Comparison of ENCODE assay signal across 1 cellular context in genomic region chr6:15398657-15399287, GRCh38.
A peak's percentile ranks its signal among the peaks of the same experiment; 100 is the strongest.
TF ChIP-seq lines count a peak whose summit lies in the region.

No MANE protein-coding gene starts in this region.

TF ChIP-seq in K562, 482 proteins besides CTCF, POLR2A, EP300 and RAD21 (continued from another document):
- TF ChIP-seq, protein P1, sequence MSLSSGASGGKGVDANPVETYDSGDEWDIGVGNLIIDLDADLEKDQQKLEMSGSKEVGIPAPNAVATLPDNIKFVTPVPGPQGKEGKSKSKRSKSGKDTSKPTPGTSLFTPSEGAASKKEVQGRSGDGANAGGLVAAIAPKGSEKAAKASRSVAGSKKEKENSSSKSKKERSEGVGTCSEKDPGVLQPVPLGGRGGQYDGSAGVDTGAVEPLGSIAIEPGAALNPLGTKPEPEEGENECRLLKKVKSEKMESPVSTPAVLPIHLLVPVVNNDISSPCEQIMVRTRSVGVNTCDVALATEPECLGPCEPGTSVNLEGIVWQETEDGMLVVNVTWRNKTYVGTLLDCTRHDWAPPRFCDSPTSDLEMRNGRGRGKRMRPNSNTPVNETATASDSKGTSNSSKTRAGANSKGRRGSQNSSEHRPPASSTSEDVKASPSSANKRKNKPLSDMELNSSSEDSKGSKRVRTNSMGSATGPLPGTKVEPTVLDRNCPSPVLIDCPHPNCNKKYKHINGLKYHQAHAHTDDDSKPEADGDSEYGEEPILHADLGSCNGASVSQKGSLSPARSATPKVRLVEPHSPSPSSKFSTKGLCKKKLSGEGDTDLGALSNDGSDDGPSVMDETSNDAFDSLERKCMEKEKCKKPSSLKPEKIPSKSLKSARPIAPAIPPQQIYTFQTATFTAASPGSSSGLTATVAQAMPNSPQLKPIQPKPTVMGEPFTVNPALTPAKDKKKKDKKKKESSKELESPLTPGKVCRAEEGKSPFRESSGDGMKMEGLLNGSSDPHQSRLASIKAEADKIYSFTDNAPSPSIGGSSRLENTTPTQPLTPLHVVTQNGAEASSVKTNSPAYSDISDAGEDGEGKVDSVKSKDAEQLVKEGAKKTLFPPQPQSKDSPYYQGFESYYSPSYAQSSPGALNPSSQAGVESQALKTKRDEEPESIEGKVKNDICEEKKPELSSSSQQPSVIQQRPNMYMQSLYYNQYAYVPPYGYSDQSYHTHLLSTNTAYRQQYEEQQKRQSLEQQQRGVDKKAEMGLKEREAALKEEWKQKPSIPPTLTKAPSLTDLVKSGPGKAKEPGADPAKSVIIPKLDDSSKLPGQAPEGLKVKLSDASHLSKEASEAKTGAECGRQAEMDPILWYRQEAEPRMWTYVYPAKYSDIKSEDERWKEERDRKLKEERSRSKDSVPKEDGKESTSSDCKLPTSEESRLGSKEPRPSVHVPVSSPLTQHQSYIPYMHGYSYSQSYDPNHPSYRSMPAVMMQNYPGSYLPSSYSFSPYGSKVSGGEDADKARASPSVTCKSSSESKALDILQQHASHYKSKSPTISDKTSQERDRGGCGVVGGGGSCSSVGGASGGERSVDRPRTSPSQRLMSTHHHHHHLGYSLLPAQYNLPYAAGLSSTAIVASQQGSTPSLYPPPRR (CRISPR knock-in tag; IDR thresholded peaks at IDR 0.05; ENCODE audit: borderline replicate concordance) = no peak
- no peak for TF ChIP-seq ARID1B (IDR thresholded peaks at IDR 0.05)
- no peak for TF ChIP-seq SIN3B (IDR thresholded peaks at IDR 0.05; ENCODE audit: low read depth)
- no peak for TF ChIP-seq EGR1 (conservative IDR thresholded peaks at IDR 0.05)
- TF ChIP-seq COPS2 (conservative IDR thresholded peaks at IDR 0.05) = no peak
- TF ChIP-seq ZNF133 (CRISPR knock-in tag; IDR thresholded peaks at IDR 0.05) = no peak
- no peak for TF ChIP-seq CEBPB (tag; IDR thresholded peaks at IDR 0.05)
- no peak for TF ChIP-seq ETV6 (IDR thresholded peaks at IDR 0.05; ENCODE audit: borderline replicate concordance in 1 of 2, low read depth in 2 of 2, low read length in 1 of 2)
- no peak for TF ChIP-seq ETV6 (CRISPR knock-in tag; IDR thresholded peaks at IDR 0.05; ENCODE audit: borderline replicate concordance)
- no peak for TF ChIP-seq ZBTB8A (IDR thresholded peaks at IDR 0.05; ENCODE audit: partially characterized antibody)
- TF ChIP-seq, protein P2, sequence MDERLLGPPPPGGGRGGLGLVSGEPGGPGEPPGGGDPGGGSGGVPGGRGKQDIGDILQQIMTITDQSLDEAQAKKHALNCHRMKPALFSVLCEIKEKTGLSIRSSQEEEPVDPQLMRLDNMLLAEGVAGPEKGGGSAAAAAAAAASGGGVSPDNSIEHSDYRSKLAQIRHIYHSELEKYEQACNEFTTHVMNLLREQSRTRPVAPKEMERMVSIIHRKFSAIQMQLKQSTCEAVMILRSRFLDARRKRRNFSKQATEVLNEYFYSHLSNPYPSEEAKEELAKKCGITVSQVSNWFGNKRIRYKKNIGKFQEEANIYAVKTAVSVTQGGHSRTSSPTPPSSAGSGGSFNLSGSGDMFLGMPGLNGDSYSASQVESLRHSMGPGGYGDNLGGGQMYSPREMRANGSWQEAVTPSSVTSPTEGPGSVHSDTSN (CRISPR knock-in tag; IDR thresholded peaks at IDR 0.05; ENCODE audit: low read depth) = no peak
- TF ChIP-seq, protein P2 (tag; conservative IDR thresholded peaks at IDR 0.05; ENCODE audit: low read depth) = 0 out of 2 replicates have a peak, but pooled peaks have one; percentile 9
- no peak for TF ChIP-seq CSDE1 (IDR thresholded peaks at IDR 0.05)
- no peak for TF ChIP-seq SIX5 (IDR thresholded peaks at IDR 0.05; ENCODE audit: borderline replicate concordance in 1 of 2, insufficient read depth in 1 of 2, low read depth in 1 of 2, low read length in 2 of 2)
- TF ChIP-seq, protein P3, sequence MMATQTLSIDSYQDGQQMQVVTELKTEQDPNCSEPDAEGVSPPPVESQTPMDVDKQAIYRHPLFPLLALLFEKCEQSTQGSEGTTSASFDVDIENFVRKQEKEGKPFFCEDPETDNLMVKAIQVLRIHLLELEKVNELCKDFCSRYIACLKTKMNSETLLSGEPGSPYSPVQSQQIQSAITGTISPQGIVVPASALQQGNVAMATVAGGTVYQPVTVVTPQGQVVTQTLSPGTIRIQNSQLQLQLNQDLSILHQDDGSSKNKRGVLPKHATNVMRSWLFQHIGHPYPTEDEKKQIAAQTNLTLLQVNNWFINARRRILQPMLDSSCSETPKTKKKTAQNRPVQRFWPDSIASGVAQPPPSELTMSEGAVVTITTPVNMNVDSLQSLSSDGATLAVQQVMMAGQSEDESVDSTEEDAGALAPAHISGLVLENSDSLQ (IDR thresholded peaks at IDR 0.05) = peak; percentile 85
- peak; percentile 35 for TF ChIP-seq RBBP5 (IDR thresholded peaks at IDR 0.05; ENCODE audit: borderline replicate concordance, insufficient read depth, low read length, poor library complexity, severe bottlenecking)
- TF ChIP-seq ZNF79 (CRISPR knock-in tag; IDR thresholded peaks at IDR 0.05; ENCODE audit: low read depth) = no peak
- peak; percentile 24 for TF ChIP-seq MEIS2 (IDR thresholded peaks at IDR 0.05; ENCODE audit: partially characterized antibody)
- no peak for TF ChIP-seq NCOA2 (IDR thresholded peaks at IDR 0.05; ENCODE audit: partially characterized antibody in 2 of 2)
- TF ChIP-seq, protein P4, sequence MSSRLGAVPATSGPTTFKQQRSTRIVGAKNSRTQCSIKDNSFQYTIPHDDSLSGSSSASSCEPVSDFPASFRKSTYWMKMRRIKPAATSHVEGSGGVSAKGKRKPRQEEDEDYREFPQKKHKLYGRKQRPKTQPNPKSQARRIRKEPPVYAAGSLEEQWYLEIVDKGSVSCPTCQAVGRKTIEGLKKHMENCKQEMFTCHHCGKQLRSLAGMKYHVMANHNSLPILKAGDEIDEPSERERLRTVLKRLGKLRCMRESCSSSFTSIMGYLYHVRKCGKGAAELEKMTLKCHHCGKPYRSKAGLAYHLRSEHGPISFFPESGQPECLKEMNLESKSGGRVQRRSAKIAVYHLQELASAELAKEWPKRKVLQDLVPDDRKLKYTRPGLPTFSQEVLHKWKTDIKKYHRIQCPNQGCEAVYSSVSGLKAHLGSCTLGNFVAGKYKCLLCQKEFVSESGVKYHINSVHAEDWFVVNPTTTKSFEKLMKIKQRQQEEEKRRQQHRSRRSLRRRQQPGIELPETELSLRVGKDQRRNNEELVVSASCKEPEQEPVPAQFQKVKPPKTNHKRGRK (tag; IDR thresholded peaks at IDR 0.05) = no peak
- TF ChIP-seq U2AF2 (optimal IDR thresholded peaks at IDR 0.05; ENCODE audit: low read depth, low read length) = no peak
- TF ChIP-seq TARDBP (IDR thresholded peaks at IDR 0.05) = no peak
- no peak for TF ChIP-seq ZNF253 (CRISPR knock-in tag; conservative IDR thresholded peaks at IDR 0.05)
- TF ChIP-seq, protein P5, sequence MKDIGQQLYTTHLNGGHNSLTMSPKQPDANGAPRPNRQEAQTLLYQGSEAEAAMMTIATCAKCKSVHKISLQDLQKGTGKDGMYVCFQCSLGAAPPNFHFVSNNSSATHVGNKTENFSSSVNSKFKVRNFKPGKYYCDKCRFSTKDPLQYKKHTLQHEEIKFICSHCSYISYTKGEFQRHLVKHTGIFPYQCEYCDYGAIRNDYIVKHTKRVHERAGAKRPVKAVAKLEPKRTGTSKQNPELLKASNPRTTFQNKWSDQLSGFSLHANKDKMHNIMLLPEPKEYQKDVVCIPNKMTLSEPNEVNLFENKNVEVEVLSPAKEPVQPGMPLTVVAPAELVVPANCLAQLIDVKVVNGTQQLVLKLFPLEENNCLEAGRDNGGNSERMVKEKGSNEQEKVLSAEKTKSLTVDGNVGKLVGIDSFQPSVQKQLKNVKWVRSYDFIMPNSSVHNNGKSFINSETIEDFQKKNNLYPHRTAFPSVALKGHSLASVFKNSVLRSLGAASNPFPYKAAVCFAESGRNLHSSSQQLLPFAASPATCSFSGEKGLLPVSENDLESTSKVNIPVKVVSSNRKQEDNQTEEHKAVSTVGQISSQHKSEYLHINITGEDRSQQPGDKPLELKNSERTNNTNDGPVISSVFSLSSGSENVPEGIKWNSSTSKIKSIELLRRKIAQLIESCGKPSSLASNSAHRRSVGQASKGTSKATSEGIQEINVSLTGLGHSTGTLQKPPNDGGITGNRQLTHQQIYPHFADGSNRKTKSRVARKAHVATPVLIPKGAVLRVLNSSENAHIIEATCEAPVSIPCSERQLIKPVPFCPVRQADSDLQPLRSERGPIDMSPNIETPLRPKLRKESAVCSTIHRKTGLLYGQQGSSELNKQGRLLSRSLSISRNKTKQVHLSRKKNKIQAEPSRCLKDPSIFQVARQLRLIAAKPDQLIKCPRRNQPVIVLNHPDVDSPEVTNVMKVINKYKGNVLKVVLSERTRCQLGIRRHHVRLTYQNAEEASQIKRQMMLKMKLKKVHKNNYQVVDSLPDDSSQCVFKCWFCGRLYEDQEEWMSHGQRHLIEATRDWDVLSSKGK (CRISPR knock-in tag; IDR thresholded peaks at IDR 0.05) = no peak
- no peak for TF ChIP-seq NFE2 (IDR thresholded peaks at IDR 0.05; ENCODE audit: low read depth)
- TF ChIP-seq, protein P6, sequence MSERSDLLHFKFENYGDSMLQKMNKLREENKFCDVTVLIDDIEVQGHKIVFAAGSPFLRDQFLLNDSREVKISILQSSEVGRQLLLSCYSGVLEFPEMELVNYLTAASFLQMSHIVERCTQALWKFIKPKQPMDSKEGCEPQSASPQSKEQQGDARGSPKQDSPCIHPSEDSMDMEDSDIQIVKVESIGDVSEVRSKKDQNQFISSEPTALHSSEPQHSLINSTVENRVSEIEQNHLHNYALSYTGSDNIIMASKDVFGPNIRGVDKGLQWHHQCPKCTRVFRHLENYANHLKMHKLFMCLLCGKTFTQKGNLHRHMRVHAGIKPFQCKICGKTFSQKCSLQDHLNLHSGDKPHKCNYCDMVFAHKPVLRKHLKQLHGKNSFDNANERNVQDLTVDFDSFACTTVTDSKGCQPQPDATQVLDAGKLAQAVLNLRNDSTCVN (CRISPR knock-in tag; IDR thresholded peaks at IDR 0.05) = no peak
- TF ChIP-seq NRF1 (conservative IDR thresholded peaks at IDR 0.05 in 1 of 2, IDR thresholded peaks at IDR 0.05 in 1 of 2) = 0 out of 4 replicates have a peak, but pooled peaks of 1 of the 2 experiments have one; percentile 3
- no peak for TF ChIP-seq MED1 (CRISPR knock-in tag; IDR thresholded peaks at IDR 0.05; ENCODE audit: borderline replicate concordance)
